Comparison of ENCODE assay signal across 35 cellular contexts in the genomic region with DNA sequence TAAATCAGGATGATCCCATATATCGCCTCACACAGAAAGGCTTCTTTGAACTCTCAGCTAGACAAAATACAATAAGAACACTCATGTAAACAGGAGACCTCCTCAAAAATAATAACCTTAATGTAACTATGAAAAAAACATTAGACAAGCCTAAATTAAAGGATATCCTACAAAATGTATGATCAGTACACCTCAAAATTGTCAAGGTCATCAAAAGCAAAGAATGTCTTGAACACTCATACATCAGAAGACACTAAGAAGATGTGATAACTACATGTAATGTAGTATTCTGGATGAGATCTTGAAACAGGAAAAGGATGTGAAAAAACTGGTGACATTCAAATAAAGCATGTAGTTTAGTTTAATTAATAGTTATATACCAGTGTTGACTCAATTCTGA.
DNase-seq lines count a peak whose midpoint lies in the region; ATAC-seq, FAIRE-seq and TF ChIP-seq lines count a peak whose summit lies in the region.
"Had no signal": no experiment of that assay in that cellular context is flagged by ENCODE, and none has a peak within 500 bp of the region (broad histone marks: within the 10 kb centered on the region; RNA-seq: fewer than 3 reads in every experiment).

No MANE protein-coding gene starts in this region.

- H3K4me1 Mint-ChIP-seq in mesothelial cell of epicardium, result peaks cover 21% of the 10 kb centered on the region
- H3K4me1 Mint-ChIP-seq in activated T-helper 1 cell treated with anti-CD3 and anti-CD28 coated beads, Interleukin-12 subunit alpha, Interleukin-12 subunit beta, Interleukin-2, Interleukin-4 antibody, amounts not matched to agents 30 ng/mL and 10 ng/mL and 1 ng/mL, durations not matched to agents 14 hours and 24 hours and 36 hours (ENCODE audit: low read depth), result no peaks in the 10 kb centered on the region
- H3K4me1 Mint-ChIP-seq: B cell; CD4-positive, alpha-beta memory T cell; CD4-positive, CD25-positive, alpha-beta regulatory T cell; CD8-positive, alpha-beta memory T cell had no signal

- 3% methylated on average over 1 of the region's 1 CpG for WGBS in HepG2 (ENCODE audit: low lambda C conversion rate)
- 85% methylated on average over 1 of the region's 1 CpG for WGBS in right lobe of liver (ENCODE audit: insufficient coverage, low coverage, low lambda C conversion rate, missing lambda C conversion rate)
- 95% methylated on average over 1 of the region's 1 CpG for WGBS in A549 (ENCODE audit: missing lambda C conversion rate)
- WGBS in K562 (ENCODE audit: insufficient coverage, low coverage, missing lambda C conversion rate), result 100% methylated on average over 1 of the region's 1 CpG
- 80 to 97% (median 89%) methylated on average over 1 of the region's 1 CpG for WGBS in ovary, 3 donors

- H3K9me3 ChIP-seq in HepG2 (ENCODE audit: low read length) (no peaks in the 10 kb centered on the region), right lobe of liver (no peaks in the 10 kb centered on the region), A549 (no peaks in the 10 kb centered on the region), K562 (replicated peaks; ENCODE audit: control insufficient read depth, insufficient read depth, low read depth, low read length) (no peaks in the 10 kb centered on the region), ovary (no peaks in the 10 kb centered on the region)
- H3K9me3 ChIP-seq: BE2C, BLaER1, Caco-2 had no signal

- no TSS peak for BruUV-seq in HepG2 (replicated peaks; lab: Mats Ljungman, UMichigan)
- no TSS peak for BruUV-seq in K562 (replicated peaks; lab: Mats Ljungman, UMichigan)

- no peaks in the 10 kb centered on the region for H4K20me1 ChIP-seq in HepG2 (ENCODE audit: insufficient read depth, low read length)
- H4K20me1 ChIP-seq in K562 (replicated peaks; ENCODE audit: control insufficient read depth, insufficient read depth, low read length), result no peaks in the 10 kb centered on the region
- H4K20me1 ChIP-seq: BLaER1; BLaER1 treated with 17β-estradiol and CSF1 and Interleukin-3, amounts not matched to agents 10 nM and 100 nM had no signal

- CTCF ChIA-PET in HepG2 (lab: Yijun Ruan, JAX; ENCODE audit: low intra/inter-chr PET ratio, low total read pairs) (no interaction called here), A549 (lab: Yijun Ruan, JAX) (no interaction called here), K562 (lab: Yijun Ruan, JAX; ENCODE audit: low intra/inter-chr PET ratio) (no interaction called here)

- TF ChIP-seq POLR2A in HepG2 (IDR thresholded peaks at IDR 0.05; ENCODE audit: insufficient read depth in 1 of 2, low read depth in 2 of 2, low read length in 2 of 2) (no peak), right lobe of liver (IDR thresholded peaks at IDR 0.05) (no peak), A549 (IDR thresholded peaks at IDR 0.05; ENCODE audit: low read length) (no peak), K562 (conservative IDR thresholded peaks at IDR 0.05) (no peak), ovary (IDR thresholded peaks at IDR 0.05) (no peak)

- POLR2A ChIA-PET in HepG2 (lab: Yijun Ruan, JAX) (no interaction called here), A549 (lab: Yijun Ruan, JAX) (no interaction called here), K562 (lab: Yijun Ruan, JAX) (no interaction called here)

- no peak overlapping the region for H3K27ac ChIP-seq in HepG2 (ENCODE audit: extremely low read length, insufficient read depth, low read length)
- H3K27ac ChIP-seq in right lobe of liver, result no peak overlapping the region
- no peak overlapping the region for H3K27ac ChIP-seq in A549
- no peak overlapping the region for H3K27ac ChIP-seq in K562 (ENCODE audit: extremely low read depth, low read depth, low read length)
- no peak overlapping the region for H3K27ac ChIP-seq in ovary
- H3K27ac ChIP-seq: 22Rv1; BLaER1; BLaER1 treated with 17β-estradiol and CSF1 and Interleukin-3, amounts not matched to agents 10 nM and 100 nM; C4-2B had no signal

- H3K27me3 ChIP-seq in HepG2 (ENCODE audit: control insufficient read depth in 1 of 2, insufficient read depth in 2 of 2, low read length in 2 of 2) (no peaks in the 10 kb centered on the region), right lobe of liver (no peaks in the 10 kb centered on the region), K562 (ENCODE audit: control insufficient read depth in 2 of 2, insufficient read depth in 2 of 2, low read length in 2 of 2) (no peaks in the 10 kb centered on the region), ovary (no peaks in the 10 kb centered on the region)
- H3K27me3 ChIP-seq: BE2C; BLaER1; BLaER1 treated with 17β-estradiol and CSF1 and Interleukin-3, amounts not matched to agents 10 nM and 100 nM had no signal

- H3K4me1 ChIP-seq in HepG2 (ENCODE audit: insufficient read depth, low read length) (no peaks in the 10 kb centered on the region), right lobe of liver (no peaks in the 10 kb centered on the region), A549 (no peaks in the 10 kb centered on the region), K562 (replicated peaks in 1 of 2; ENCODE audit: control insufficient read depth in 2 of 2, insufficient read depth in 2 of 2, low read length in 2 of 2) (no peaks in the 10 kb centered on the region), ovary (ENCODE audit: insufficient read depth) (no peaks in the 10 kb centered on the region)
- H3K4me1 ChIP-seq: BE2C; BLaER1; BLaER1 treated with 17β-estradiol and CSF1 and Interleukin-3, amounts not matched to agents 10 nM and 100 nM; Caco-2 had no signal

- H2AFZ ChIP-seq in HepG2 (ENCODE audit: low read length) (no peak overlapping the region), K562 (ENCODE audit: low read depth, low read length) (no peak overlapping the region)

- TF ChIP-seq CTCF in HepG2 (CRISPR knock-in tag; IDR thresholded peaks at IDR 0.05), result no peak
- no peak for TF ChIP-seq CTCF in right lobe of liver (IDR thresholded peaks at IDR 0.05)
- TF ChIP-seq CTCF in A549 (IDR thresholded peaks at IDR 0.05), result no peak
- no peak for TF ChIP-seq CTCF in K562 (IDR thresholded peaks at IDR 0.05 in 2 of 3, conservative IDR thresholded peaks at IDR 0.05 in 1 of 3; ENCODE audit: insufficient read depth in 2 of 3, low read depth in 1 of 3, low read length in 3 of 3)
- TF ChIP-seq CTCF in mesothelial cell of epicardium (IDR thresholded peaks at IDR 0.05; ENCODE audit: unreplicated experiment), result no peak
- TF ChIP-seq CTCF in ovary (IDR thresholded peaks at IDR 0.05), result no peak

- TF ChIP-seq EP300 in HepG2 (IDR thresholded peaks at IDR 0.05; ENCODE audit: low read depth in 2 of 2, low read length in 2 of 2) (no peak), HepG2 (CRISPR knock-in tag; IDR thresholded peaks at IDR 0.05; ENCODE audit: borderline replicate concordance) (no peak), A549 (IDR thresholded peaks at IDR 0.05) (no peak), K562 (IDR thresholded peaks at IDR 0.05; ENCODE audit: low read length) (no peak), ovary (IDR thresholded peaks at IDR 0.05) (no peak)

- H3K79me2 ChIP-seq in HepG2 (ENCODE audit: insufficient read depth, low read length) (no peaks in the 10 kb centered on the region), K562 (ENCODE audit: control insufficient read depth, insufficient read depth, low read length) (no peaks in the 10 kb centered on the region)

- ATAC-seq in HepG2, result no peak
- no peak for ATAC-seq in right lobe of liver
- no peak for ATAC-seq in A549
- ATAC-seq in K562, result no peak
- ATAC-seq in GM19397 (IDR thresholded peaks at IDR 0.05; ENCODE audit: unreplicated experiment), result no peak
- ATAC-seq: CD8-positive, alpha-beta T cell had no signal

- no peak overlapping the region for H3K9ac ChIP-seq in HepG2 (ENCODE audit: insufficient read depth, low read depth, low read length)
- no peak overlapping the region for H3K9ac ChIP-seq in K562 (ENCODE audit: insufficient read depth in 1 of 2, low read depth in 2 of 2, low read length in 2 of 2)
- H3K9ac ChIP-seq: BLaER1; BLaER1 treated with 17β-estradiol and CSF1 and Interleukin-3, amounts not matched to agents 10 nM and 100 nM had no signal

- DNase-seq in HepG2 (ENCODE audit: low spot score), result no peak
- DNase-seq in right lobe of liver, result no peak
- no peak for DNase-seq in A549 (ENCODE audit: low read depth in 1 of 2, low spot score in 1 of 2)
- no peak for DNase-seq in K562 (ENCODE audit: extremely low read depth in 1 of 4, low spot score in 3 of 4)
- no peak for DNase-seq in mesothelial cell of epicardium (ENCODE audit: low spot score in 2 of 2, unreplicated experiment in 2 of 2)
- no peak for DNase-seq in activated T-helper 1 cell treated with anti-CD3 and anti-CD28 coated beads, Interleukin-12 subunit alpha, Interleukin-12 subunit beta, Interleukin-2, Interleukin-4 antibody, amounts not matched to agents 30 ng/mL and 10 ng/mL and 1 ng/mL, durations not matched to agents 14 hours and 24 hours and 36 hours (ENCODE audit: low spot score)
- no peak for DNase-seq in ovary
- DNase-seq: 8988T; ACHN; AML-193; BE2C; C1 segment of cervical spinal cord; Caco-2; Calu3; CD4-positive, alpha-beta memory T cell; CD4-positive, alpha-beta T cell; CD4-positive, CD25-positive, alpha-beta regulatory T cell; CD8-positive, alpha-beta memory T cell; CD8-positive, alpha-beta T cell; COR-L47; DMS 273 treated with DMSO at 0.1 percent for 48 hours; DMS153; DMS79; DMS79 treated with DMSO at 0.1 percent for 48 hours; DND-41; EL had no signal

- in situ Hi-C loops in HepG2 (cut with HindIII; ENCODE audit: extremely low pct_ligation_motif_present, low pct_unique_long_range_greater_than_20kb) (no loop called here), K562 (cut with MboI) (no loop called here)

- intact Hi-C loops in HepG2 (cut with micrococcal nuclease; ENCODE audit: unreplicated experiment), result no loop called here
- intact Hi-C loops in right lobe of liver (cut with DNase I), result no loop called here
- intact Hi-C loops in K562 (cut with micrococcal nuclease), result no loop called here
- intact Hi-C loops in activated T-helper 1 cell treated with anti-CD3 and anti-CD28 coated beads, Interleukin-12 subunit alpha, Interleukin-12 subunit beta, Interleukin-2, Interleukin-4 antibody, amounts not matched to agents 30 ng/mL and 10 ng/mL and 1 ng/mL, durations not matched to agents 14 hours and 24 hours and 36 hours (cut with micrococcal nuclease), result no loop called here
- intact Hi-C loops in ovary (cut with DNase I), result no loop called here

- no peaks in the 10 kb centered on the region for H3K27me3 Mint-ChIP-seq in mesothelial cell of epicardium (ENCODE audit: low read depth)
- no peaks in the 10 kb centered on the region for H3K27me3 Mint-ChIP-seq in activated T-helper 1 cell treated with anti-CD3 and anti-CD28 coated beads, Interleukin-12 subunit alpha, Interleukin-12 subunit beta, Interleukin-2, Interleukin-4 antibody, amounts not matched to agents 30 ng/mL and 10 ng/mL and 1 ng/mL, durations not matched to agents 14 hours and 24 hours and 36 hours (ENCODE audit: insufficient read depth)
- H3K27me3 Mint-ChIP-seq: B cell; CD4-positive, alpha-beta memory T cell; CD4-positive, alpha-beta T cell; CD4-positive, CD25-positive, alpha-beta regulatory T cell had no signal

- no peak for FAIRE-seq in HepG2 (lab: Jason Lieb, UNC)
- FAIRE-seq in A549 (lab: Jason Lieb, UNC), result no peak
- no peak for FAIRE-seq in K562 (lab: Jason Lieb, UNC)
- FAIRE-seq: A204.1, D721Med had no signal

- peaks cover 2% of the 10 kb centered on the region for H3K36me3 Mint-ChIP-seq in mesothelial cell of epicardium
- no peaks in the 10 kb centered on the region for H3K36me3 Mint-ChIP-seq in activated T-helper 1 cell treated with anti-CD3 and anti-CD28 coated beads, Interleukin-12 subunit alpha, Interleukin-12 subunit beta, Interleukin-2, Interleukin-4 antibody, amounts not matched to agents 30 ng/mL and 10 ng/mL and 1 ng/mL, durations not matched to agents 14 hours and 24 hours and 36 hours (ENCODE audit: low read depth)
- H3K36me3 Mint-ChIP-seq: CD14-positive monocyte; CD4-positive, alpha-beta memory T cell; CD4-positive, CD25-positive, alpha-beta regulatory T cell; CD8-positive, alpha-beta memory T cell; CD8-positive, alpha-beta T cell had no signal

- H3K9me1 ChIP-seq in K562 (ENCODE audit: control insufficient read depth, insufficient read depth, low read length), result no peaks in the 10 kb centered on the region

- H3K36me3 ChIP-seq in HepG2 (replicated peaks in 1 of 2; ENCODE audit: control insufficient read depth in 1 of 2, insufficient read depth in 2 of 2, low read length in 2 of 2) (no peaks in the 10 kb centered on the region), right lobe of liver (no peaks in the 10 kb centered on the region), K562 (ENCODE audit: control insufficient read depth, insufficient read depth, low read length) (no peaks in the 10 kb centered on the region), ovary (no peaks in the 10 kb centered on the region)
- H3K36me3 ChIP-seq: BE2C; BLaER1; BLaER1 treated with 17β-estradiol and CSF1 and Interleukin-3, amounts not matched to agents 10 nM and 100 nM had no signal

- H3K4me3 ChIP-seq in HepG2 (replicated peaks in 1 of 3; ENCODE audit: insufficient read depth in 1 of 3, low read depth in 2 of 3, low read length in 3 of 3), result no peak overlapping the region
- H3K4me3 ChIP-seq in right lobe of liver, result no peak overlapping the region
- no peak overlapping the region for H3K4me3 ChIP-seq in A549
- no peak overlapping the region for H3K4me3 ChIP-seq in K562
- no peak overlapping the region for H3K4me3 ChIP-seq in ovary
- H3K4me3 ChIP-seq: BLaER1; BLaER1 treated with 17β-estradiol and CSF1 and Interleukin-3, amounts not matched to agents 10 nM and 100 nM had no signal

- H3K4me2 ChIP-seq in HepG2 (ENCODE audit: low read depth, low read length), result no peak overlapping the region
- no peak overlapping the region for H3K4me2 ChIP-seq in A549
- no peak overlapping the region for H3K4me2 ChIP-seq in K562 (ENCODE audit: insufficient read depth, low read length)
- H3K4me2 ChIP-seq: BLaER1; BLaER1 treated with 17β-estradiol and CSF1 and Interleukin-3, amounts not matched to agents 10 nM and 100 nM had no signal

- TF ChIP-seq RAD21 in HepG2 (CRISPR knock-in tag; IDR thresholded peaks at IDR 0.05), result no peak
- TF ChIP-seq RAD21 in A549 (conservative IDR thresholded peaks at IDR 0.05 in 1 of 2, IDR thresholded peaks at IDR 0.05 in 1 of 2), result no peak
- no peak for TF ChIP-seq RAD21 in K562 (CRISPR knock-in tag; conservative IDR thresholded peaks at IDR 0.05 in 1 of 2, IDR thresholded peaks at IDR 0.05 in 1 of 2)

- no peak overlapping the region for H3K4me3 Mint-ChIP-seq in mesothelial cell of epicardium
- no peak overlapping the region for H3K4me3 Mint-ChIP-seq in activated T-helper 1 cell treated with anti-CD3 and anti-CD28 coated beads, Interleukin-12 subunit alpha, Interleukin-12 subunit beta, Interleukin-2, Interleukin-4 antibody, amounts not matched to agents 30 ng/mL and 10 ng/mL and 1 ng/mL, durations not matched to agents 14 hours and 24 hours and 36 hours
- H3K4me3 Mint-ChIP-seq: B cell; CD14-positive monocyte; CD4-positive, alpha-beta memory T cell; CD4-positive, alpha-beta T cell; CD4-positive, CD25-positive, alpha-beta regulatory T cell; CD8-positive, alpha-beta memory T cell; CD8-positive, alpha-beta T cell had no signal

- H3K9me3 Mint-ChIP-seq in mesothelial cell of epicardium, result peaks cover 12% of the 10 kb centered on the region
- no peaks in the 10 kb centered on the region for H3K9me3 Mint-ChIP-seq in activated T-helper 1 cell treated with anti-CD3 and anti-CD28 coated beads, Interleukin-12 subunit alpha, Interleukin-12 subunit beta, Interleukin-2, Interleukin-4 antibody, amounts not matched to agents 30 ng/mL and 10 ng/mL and 1 ng/mL, durations not matched to agents 14 hours and 24 hours and 36 hours
- H3K9me3 Mint-ChIP-seq: CD8-positive, alpha-beta memory T cell; CD8-positive, alpha-beta T cell had no signal

- peak overlapping the region; percentile 52 for H3K27ac Mint-ChIP-seq in mesothelial cell of epicardium
- no peak overlapping the region for H3K27ac Mint-ChIP-seq in activated T-helper 1 cell treated with anti-CD3 and anti-CD28 coated beads, Interleukin-12 subunit alpha, Interleukin-12 subunit beta, Interleukin-2, Interleukin-4 antibody, amounts not matched to agents 30 ng/mL and 10 ng/mL and 1 ng/mL, durations not matched to agents 14 hours and 24 hours and 36 hours
- H3K27ac Mint-ChIP-seq: B cell; CD14-positive monocyte; CD4-positive, alpha-beta memory T cell; CD4-positive, alpha-beta T cell; CD4-positive, CD25-positive, alpha-beta regulatory T cell; CD8-positive, alpha-beta memory T cell; CD8-positive, alpha-beta T cell had no signal

Comparison
In these comparisons a context has a peak if more than half of its experiments do, and no peak if none do; other contexts are left out.
1. Of the 241 proteins assayed by ChIP-seq in both HepG2 and K562: peak only in HepG2: MAFF and MAFK; only in K562: none; in both: none; in neither: 239.